Comparison of ENCODE assay signal across 8 cellular contexts in the genomic region with DNA sequence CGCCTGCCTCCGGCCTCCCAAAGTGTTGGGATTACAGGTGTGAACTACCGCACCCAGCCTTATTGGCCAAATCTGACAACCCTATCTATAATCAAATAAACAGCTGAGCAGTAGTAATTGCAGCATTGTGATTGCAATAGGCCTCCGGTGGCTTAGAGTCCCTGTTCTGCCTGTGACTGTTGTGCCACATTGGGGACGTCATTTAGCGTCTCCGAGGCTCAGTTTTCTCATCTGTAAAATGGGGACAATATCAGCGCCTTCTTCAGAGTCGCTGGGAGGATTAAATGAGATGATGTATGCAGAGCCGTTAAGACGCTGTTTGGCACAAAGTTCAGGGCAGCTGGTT. TPM values are rescaled to one million over a fixed set of nuclear protein-coding genes. Genes with fewer than 3 reads are reported as not detected.
A peak's percentile ranks its signal among the peaks of the same experiment; 100 is the strongest.
DNase-seq lines count a peak whose midpoint lies in the region; ATAC-seq lines count a peak whose summit lies in the region.

No MANE protein-coding gene starts in this region.

- DNase-seq in H7 (no peak), globus pallidus (ENCODE audit: low spot score) (peak; percentile 24), skeletal muscle cell (ENCODE audit: low read depth) (no peak), GDM1 (lab: John Stamatoyannopoulos, UW) (no peak), COR-L47 (lab: John Stamatoyannopoulos, UW) (no peak), NCI-H2196 (lab: John Stamatoyannopoulos, UW; ENCODE audit: unreplicated experiment) (no peak)
- DNase-seq in activated CD4-positive, alpha-beta memory T cell treated with anti-CD3 and anti-CD28 coated beads for 36 hours, result no peak

- POLR2A ChIA-PET in activated CD4-positive, alpha-beta memory T cell treated with anti-CD3 and anti-CD28 coated beads for 36 hours (lab: Charles Lee), result interaction anchor here (0.6 to 1.5 kb wide), 5 partner anchors 8 to 133 kb away, joined by 3 to 8 read pairs (median 3); no protein-coding TSS in a partner anchor

- H3K36me3 Mint-ChIP-seq in activated CD4-positive, alpha-beta memory T cell treated with anti-CD3 and anti-CD28 coated beads for 36 hours, result no peaks in the 10 kb centered on the region

- no peaks in the 10 kb centered on the region for H3K9me3 Mint-ChIP-seq in activated CD4-positive, alpha-beta memory T cell treated with anti-CD3 and anti-CD28 coated beads for 36 hours

- intact Hi-C loops in activated CD4-positive, alpha-beta memory T cell treated with anti-CD3 and anti-CD28 coated beads for 36 hours (cut with micrococcal nuclease), result loop anchor here (1.0 to 10.0 kb wide), 3 partner anchors 37 to 723 kb away; a partner anchor contains a TSS

- H3K4me3 ChIP-seq in H7 (ENCODE audit: insufficient read depth, low read depth, low read length) (peak overlapping the region; percentile 77), skeletal muscle cell (ENCODE audit: low read depth, low read length) (peak overlapping the region; percentile 27)

- H3K36me3 ChIP-seq in H7 (replicated peaks; ENCODE audit: control insufficient read depth, insufficient read depth, low read length), result no peaks in the 10 kb centered on the region

- ATAC-seq in HG03342 (IDR thresholded peaks at IDR 0.05; ENCODE audit: unreplicated experiment), result no peak

- H3K4me1 Mint-ChIP-seq in activated CD4-positive, alpha-beta memory T cell treated with anti-CD3 and anti-CD28 coated beads for 36 hours (ENCODE audit: low read depth), result peaks cover 56% of the 10 kb centered on the region

- H3K27me3 Mint-ChIP-seq in activated CD4-positive, alpha-beta memory T cell treated with anti-CD3 and anti-CD28 coated beads for 36 hours, result no peaks in the 10 kb centered on the region

- CTCF ChIA-PET in activated CD4-positive, alpha-beta memory T cell treated with anti-CD3 and anti-CD28 coated beads for 36 hours (lab: Charles Lee), result interaction anchor here (0.6 to 4.1 kb wide), 10 partner anchors 10 to 63 kb away, joined by 3 to 43 read pairs (median 4); no protein-coding TSS in a partner anchor

- H3K27me3 ChIP-seq in H7 (ENCODE audit: control insufficient read depth, insufficient read depth, low read length), result peaks cover 14% of the 10 kb centered on the region

- H3K4me3 Mint-ChIP-seq in activated CD4-positive, alpha-beta memory T cell treated with anti-CD3 and anti-CD28 coated beads for 36 hours, result peak overlapping the region; percentile 44

- peak overlapping the region; percentile 44 for H3K27ac Mint-ChIP-seq in activated CD4-positive, alpha-beta memory T cell treated with anti-CD3 and anti-CD28 coated beads for 36 hours

RNA-seq across cellular contexts. Expression of a gene that starts 0.5 kb away (rescaled TPM):
- 46.8 and 60.4 TPM in 2 replicates for total RNA-seq in H7 (2014; rRNA removed; shearing (Covaris generic))
- 10 to 100 TPM; 61.2 to 64.5 TPM for total RNA-seq in activated CD4-positive, alpha-beta memory T cell treated with anti-CD3 and anti-CD28 coated beads for 36 hours

RNA-seq across cellular contexts. Expression of a gene that starts 46.3 kb away (rescaled TPM):
- not detected in 2 replicates for total RNA-seq in H7 (2014; rRNA removed; shearing (Covaris generic))
- not detected for total RNA-seq in activated CD4-positive, alpha-beta memory T cell treated with anti-CD3 and anti-CD28 coated beads for 36 hours
